In the genomic region with DNA sequence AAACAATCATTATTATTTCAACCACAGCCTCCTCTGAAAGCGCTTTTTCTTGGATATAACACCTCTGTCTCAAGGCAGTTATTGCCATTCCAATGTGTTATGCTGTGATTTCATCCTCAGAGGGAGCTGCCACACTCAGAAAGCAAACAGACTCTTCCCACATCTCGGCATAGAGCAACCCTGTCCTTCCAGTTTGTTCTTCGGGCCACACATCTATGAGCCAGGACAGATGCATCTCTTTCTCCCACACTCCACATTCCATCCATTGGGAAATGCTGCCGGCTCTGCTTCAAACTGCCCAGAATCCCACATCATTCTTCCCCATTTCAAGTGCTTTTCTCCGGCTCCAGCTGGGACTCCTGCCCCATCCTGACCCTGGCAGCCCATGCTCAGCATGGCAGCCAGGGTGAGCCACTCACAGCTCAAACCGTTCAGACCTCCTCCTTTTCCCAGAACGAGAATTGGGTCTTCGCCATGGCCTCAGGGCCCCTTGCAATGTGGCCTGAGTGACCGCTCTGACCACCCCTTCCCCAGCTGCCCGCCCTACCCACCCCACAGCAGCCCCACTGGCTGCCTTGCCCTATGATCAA, we compare ENCODE assay signal across 23 cellular contexts.
"Had no signal": no experiment of that assay in that cellular context is flagged by ENCODE, and none has a peak within 500 bp of the region (broad histone marks: within the 10 kb centered on the region; RNA-seq: fewer than 3 reads in every experiment).

No MANE protein-coding gene starts in this region.

- H3K9me3 ChIP-seq: psoas muscle, sigmoid colon, thyroid gland, uterus had no signal

- H3K36me3 ChIP-seq: sigmoid colon, thyroid gland, uterus had no signal

- FAIRE-seq: colon had no signal

- H3K36me3 Mint-ChIP-seq: activated naive CD8-positive, alpha-beta T cell treated with anti-CD3 and anti-CD28 coated beads, Interleukin-2, amount 10 ng/mL, durations not matched to agents 7 days and 5 days; immature natural killer cell; mesothelial cell of epicardium had no signal

- H3K9me3 Mint-ChIP-seq: activated CD4-positive, alpha-beta T cell treated with anti-CD3 and anti-CD28 coated beads, Interleukin-2, amount 10 ng/mL, durations not matched to agents 7 days and 5 days; activated naive CD8-positive, alpha-beta T cell treated with anti-CD3 and anti-CD28 coated beads, Interleukin-2, amount 10 ng/mL, durations not matched to agents 7 days and 5 days; activated T-cell treated with anti-CD3 and anti-CD28 coated beads, Interleukin-2, amount 50 U/mL, for 24 hours; activated T-helper 2 cell treated with anti-CD3 and anti-CD28 coated beads, Interferon-gamma antibody, Interleukin-2, Interleukin-4, amounts not matched to agents 10 μg/mL and 5 μg/mL and 100 μg/mL, durations not matched to agents 14 hours and 24 hours and 36 hours; immature natural killer cell; mesothelial cell of epicardium had no signal

- H3K4me3 Mint-ChIP-seq: activated CD4-positive, alpha-beta T cell treated with anti-CD3 and anti-CD28 coated beads, Interleukin-2, amount 10 ng/mL, durations not matched to agents 7 days and 5 days; activated CD8-positive, alpha-beta T cell treated with anti-CD3 and anti-CD28 coated beads, Interleukin-2, amount 10 ng/mL, durations not matched to agents 7 days and 5 days; activated naive CD8-positive, alpha-beta T cell treated with anti-CD3 and anti-CD28 coated beads, Interleukin-2, amount 10 ng/mL, durations not matched to agents 7 days and 5 days; activated T-cell treated with anti-CD3 and anti-CD28 coated beads, Interleukin-2, amount 50 U/mL, for 24 hours; immature natural killer cell; mesothelial cell of epicardium; nephron had no signal

- ATAC-seq: activated CD8-positive, alpha-beta T cell treated with anti-CD3 and anti-CD28 coated beads, Interleukin-2, amount 10 ng/mL, durations not matched to agents 7 days and 5 days; psoas muscle had no signal

- H3K27ac ChIP-seq: dorsolateral prefrontal cortex, psoas muscle, sigmoid colon, SK-N-MC, thyroid gland, uterus had no signal

- H3K4me3 ChIP-seq: dorsolateral prefrontal cortex, psoas muscle, sigmoid colon, SK-N-MC, thyroid gland, uterus had no signal

- H3K27me3 Mint-ChIP-seq: activated CD4-positive, alpha-beta T cell treated with anti-CD3 and anti-CD28 coated beads, Interleukin-2, amount 10 ng/mL, durations not matched to agents 7 days and 5 days; activated T-cell treated with anti-CD3 and anti-CD28 coated beads, Interleukin-2, amount 50 U/mL, for 24 hours had no signal

- H3K4me1 Mint-ChIP-seq: activated CD4-positive, alpha-beta T cell treated with anti-CD3 and anti-CD28 coated beads, Interleukin-2, amount 10 ng/mL, durations not matched to agents 7 days and 5 days; activated naive CD8-positive, alpha-beta T cell treated with anti-CD3 and anti-CD28 coated beads, Interleukin-2, amount 10 ng/mL, durations not matched to agents 7 days and 5 days had no signal

- DNase-seq: activated CD4-positive, alpha-beta T cell treated with anti-CD3 and anti-CD28 coated beads, Interleukin-2, amount 10 ng/mL, durations not matched to agents 7 days and 5 days; activated CD8-positive, alpha-beta T cell treated with anti-CD3 and anti-CD28 coated beads, Interleukin-2, amount 10 ng/mL, durations not matched to agents 7 days and 5 days; activated naive CD4-positive, alpha-beta T cell treated with Interleukin-2 at 50 U/mL for 16 hours; activated naive CD8-positive, alpha-beta T cell treated with anti-CD3 and anti-CD28 coated beads, Interleukin-2, amount 10 ng/mL, durations not matched to agents 7 days and 5 days; activated T-cell treated with anti-CD3 and anti-CD28 coated beads, Interleukin-2, amount 50 U/mL, for 24 hours; amygdala; caudate nucleus; dorsolateral prefrontal cortex; foreskin melanocyte; head of caudate nucleus; immature natural killer cell; kidney glomerular epithelial cell; psoas muscle; sigmoid colon; stimulated activated naive CD4-positive, alpha-beta T cell treated with Interleukin-2 at 50 U/mL for 16 hours; T-helper 9 cell; thyroid gland; uterus had no signal

- H3K27ac Mint-ChIP-seq: activated CD4-positive, alpha-beta T cell treated with anti-CD3 and anti-CD28 coated beads, Interleukin-2, amount 10 ng/mL, durations not matched to agents 7 days and 5 days; activated CD8-positive, alpha-beta T cell treated with anti-CD3 and anti-CD28 coated beads, Interleukin-2, amount 10 ng/mL, durations not matched to agents 7 days and 5 days; activated naive CD8-positive, alpha-beta T cell treated with anti-CD3 and anti-CD28 coated beads, Interleukin-2, amount 10 ng/mL, durations not matched to agents 7 days and 5 days; activated T-cell treated with anti-CD3 and anti-CD28 coated beads, Interleukin-2, amount 50 U/mL, for 24 hours; activated T-helper 2 cell treated with anti-CD3 and anti-CD28 coated beads, Interferon-gamma antibody, Interleukin-2, Interleukin-4, amounts not matched to agents 10 μg/mL and 5 μg/mL and 100 μg/mL, durations not matched to agents 14 hours and 24 hours and 36 hours; immature natural killer cell; mesothelial cell of epicardium; nephron had no signal

- H3K27me3 ChIP-seq: dorsolateral prefrontal cortex, sigmoid colon, thyroid gland, uterus had no signal

- H3K4me1 ChIP-seq: psoas muscle, sigmoid colon, thyroid gland, uterus had no signal
